ENCODE assay signal across 19 cellular contexts in the genomic region with DNA sequence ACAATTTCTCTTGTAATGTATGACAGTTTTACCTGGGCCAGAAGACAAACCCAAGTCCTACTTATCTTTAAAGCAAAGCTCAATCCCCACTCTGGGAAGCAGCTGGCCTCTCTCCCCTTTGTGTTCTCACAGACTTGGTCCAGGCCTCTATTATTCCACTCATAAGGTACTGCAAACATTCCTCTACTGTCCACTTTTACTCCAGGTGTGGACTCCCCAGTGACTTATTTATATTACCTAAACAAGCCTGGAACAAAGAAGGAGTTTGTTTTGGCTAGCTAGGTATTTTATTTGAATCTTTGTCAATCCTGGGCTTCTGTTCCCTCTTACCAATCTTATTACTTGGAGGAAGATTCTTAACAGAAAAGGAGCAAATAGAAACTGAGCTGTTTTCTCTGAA.
"Had no signal": no experiment of that assay in that cellular context is flagged by ENCODE, and none has a peak within 500 bp of the region (broad histone marks: within the 10 kb centered on the region; RNA-seq: fewer than 3 reads in every experiment).

No MANE protein-coding gene starts in this region.

- H3K36me3 ChIP-seq: ovary, right lobe of liver, suprapubic skin, vagina had no signal

- H3K4me1 Mint-ChIP-seq: naive thymus-derived CD4-positive, alpha-beta T cell; stimulated activated naive B cell treated with anti-CD40 and anti-IgM and Interleukin-4, amounts not matched to agents 10 μg/mL and 1 μg/mL and 100 μg/mL, for 72 hours had no signal

- H3K27ac ChIP-seq: dorsolateral prefrontal cortex, ovary, right lobe of liver, suprapubic skin, vagina had no signal

- H3K27ac Mint-ChIP-seq: mesothelial cell of epicardium; naive thymus-derived CD4-positive, alpha-beta T cell; stimulated activated naive B cell treated with anti-CD40 and anti-IgM and Interleukin-4, amounts not matched to agents 10 μg/mL and 1 μg/mL and 100 μg/mL, for 72 hours; stimulated activated naive CD8-positive, alpha-beta T cell treated with anti-CD3 and anti-CD28 coated beads, Interleukin-15, Interleukin-2, amounts not matched to agents 100 ng/mL and 50 ng/mL, for 24 hours had no signal

- ATAC-seq: naive thymus-derived CD4-positive, alpha-beta T cell; stimulated activated naive B cell treated with anti-CD40 and anti-IgM and Interleukin-4, amounts not matched to agents 10 μg/mL and 1 μg/mL and 100 μg/mL, for 72 hours had no signal

- H3K36me3 Mint-ChIP-seq: mesothelial cell of epicardium; naive thymus-derived CD4-positive, alpha-beta T cell had no signal

- H3K9me3 ChIP-seq: ovary, right lobe of liver, suprapubic skin, vagina had no signal

- H3K27me3 ChIP-seq: ovary, right lobe of liver, suprapubic skin, vagina had no signal

- FAIRE-seq: frontal cortex, keratinocyte, small intestine had no signal

- H3K4me3 Mint-ChIP-seq: mesothelial cell of epicardium; naive thymus-derived CD4-positive, alpha-beta T cell; stimulated activated naive B cell treated with anti-CD40 and anti-IgM and Interleukin-4, amounts not matched to agents 10 μg/mL and 1 μg/mL and 100 μg/mL, for 72 hours; stimulated activated naive CD8-positive, alpha-beta T cell treated with anti-CD3 and anti-CD28 coated beads, Interleukin-15, Interleukin-2, amounts not matched to agents 100 ng/mL and 50 ng/mL, for 24 hours had no signal

- H3K9me3 Mint-ChIP-seq: mesothelial cell of epicardium; naive thymus-derived CD4-positive, alpha-beta T cell; stimulated activated naive B cell treated with anti-CD40 and anti-IgM and Interleukin-4, amounts not matched to agents 10 μg/mL and 1 μg/mL and 100 μg/mL, for 72 hours; stimulated activated naive CD8-positive, alpha-beta T cell treated with anti-CD3 and anti-CD28 coated beads, Interleukin-15, Interleukin-2, amounts not matched to agents 100 ng/mL and 50 ng/mL, for 24 hours had no signal

- DNase-seq: dorsolateral prefrontal cortex; effector CD4-positive, alpha-beta T cell; mesenchymal stem cell; naive thymus-derived CD4-positive, alpha-beta T cell; occipital lobe; ovary; posterior cingulate gyrus; right lobe of liver; small intestine; stimulated activated CD4-positive, alpha-beta T cell treated with anti-CD3 and anti-CD28 coated beads, Interleukin-15, amount 100 ng/mL, for 24 hours; stimulated activated CD4-positive, alpha-beta T cell treated with anti-CD3 and anti-CD28 coated beads, Interleukin-2, amount 100 ng/mL, for 48 hours; stimulated activated naive B cell treated with anti-CD40 and anti-IgM and Interleukin-4, amounts not matched to agents 10 μg/mL and 1 μg/mL and 100 μg/mL, for 72 hours; trophoblast cell had no signal

- H3K4me1 ChIP-seq: vagina had no signal

- H3K27me3 Mint-ChIP-seq: stimulated activated naive B cell treated with anti-CD40 and anti-IgM and Interleukin-4, amounts not matched to agents 10 μg/mL and 1 μg/mL and 100 μg/mL, for 72 hours had no signal

- H3K4me3 ChIP-seq: dorsolateral prefrontal cortex, ovary, right lobe of liver, suprapubic skin, vagina had no signal
